In the genomic region with DNA sequence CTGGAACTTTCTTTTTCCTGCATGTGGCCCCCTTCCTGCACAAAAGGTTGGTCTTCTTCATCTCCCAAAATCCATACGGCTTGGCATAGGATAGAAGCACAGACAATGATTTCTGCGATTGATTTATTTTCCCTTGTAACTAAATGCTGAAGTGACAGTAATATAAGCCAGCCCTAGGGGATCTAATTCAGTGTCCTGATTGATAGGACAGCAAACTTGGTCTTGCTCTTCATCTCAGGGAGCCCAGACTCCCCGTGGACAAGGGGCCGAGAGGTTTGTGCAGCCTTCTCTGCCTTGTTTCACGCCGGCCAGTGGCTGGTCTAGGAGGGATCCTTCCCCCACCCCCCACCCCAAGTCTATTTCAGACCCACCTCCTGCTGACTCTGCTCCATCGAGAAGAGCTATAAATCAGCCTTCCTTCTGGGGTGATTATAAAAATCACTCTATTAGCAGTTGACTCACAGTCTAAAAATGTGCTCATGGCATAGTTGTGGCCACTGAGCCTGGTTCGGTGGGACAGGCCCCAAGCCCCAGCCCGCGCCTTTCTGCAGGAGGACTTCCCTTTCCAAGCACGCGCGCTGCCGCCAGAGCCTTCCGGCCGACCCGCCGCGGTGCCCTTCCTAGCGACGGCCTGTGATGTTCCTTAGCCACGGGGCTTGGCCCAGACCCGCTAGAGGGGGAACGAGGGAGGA, we compare ENCODE assay signal across 2 cellular contexts.
TF ChIP-seq lines count a peak whose summit lies in the region.

No MANE protein-coding gene starts in this region.

TF ChIP-seq in HEK293, 187 proteins besides CTCF, POLR2A, EP300 and RAD21 (continued from another document and continues in another):
- TF ChIP-seq ZNF664 (tag by site-specific recombination; IDR thresholded peaks at IDR 0.05) (no peak), ZNF701 (tag by site-specific recombination; IDR thresholded peaks at IDR 0.05) (no peak), REPIN1 (tag by site-specific recombination; IDR thresholded peaks at IDR 0.05; ENCODE audit: low read depth) (no peak), ZBTB17 (tag by site-specific recombination; IDR thresholded peaks at IDR 0.05) (peak; percentile 92), ZNF175 (tag by site-specific recombination; IDR thresholded peaks at IDR 0.05) (no peak), EGR2 (tag by site-specific recombination; IDR thresholded peaks at IDR 0.05; ENCODE audit: low read depth) (no peak), ZNF624 (tag by site-specific recombination; IDR thresholded peaks at IDR 0.05) (no peak), HOXD13 (CRISPR knock-in tag; IDR thresholded peaks at IDR 0.05; ENCODE audit: borderline replicate concordance) (no peak), ZSCAN4 (tag by site-specific recombination; IDR thresholded peaks at IDR 0.05) (no peak), MEIS1 (CRISPR knock-in tag; IDR thresholded peaks at IDR 0.05; ENCODE audit: borderline replicate concordance) (peak; percentile 78; the same call in 1 of the 2 replicates), ZBTB1 (tag by site-specific recombination; IDR thresholded peaks at IDR 0.05) (no peak), ZNF341 (tag by site-specific recombination; IDR thresholded peaks at IDR 0.05; ENCODE audit: low read depth) (peak; percentile 56), ZBTB8A (tag by site-specific recombination; IDR thresholded peaks at IDR 0.05) (peak; percentile 52), TRIM28 (IDR thresholded peaks at IDR 0.05; ENCODE audit: borderline replicate concordance, low read length) (no peak), GLIS1 (tag by site-specific recombination; IDR thresholded peaks at IDR 0.05) (peak; percentile 70), SP7 (tag by site-specific recombination; IDR thresholded peaks at IDR 0.05) (peak; percentile 76), ZNF580 (tag by site-specific recombination; IDR thresholded peaks at IDR 0.05) (no peak), GLI4 (tag by site-specific recombination; IDR thresholded peaks at IDR 0.05) (no peak), ZNF202 (tag by site-specific recombination; IDR thresholded peaks at IDR 0.05; ENCODE audit: borderline replicate concordance) (no peak), ZIC2 (tag by site-specific recombination; IDR thresholded peaks at IDR 0.05) (peak; percentile 80), ZNF433 (tag by site-specific recombination; IDR thresholded peaks at IDR 0.05; ENCODE audit: low read depth) (no peak), ZNF660 (tag by site-specific recombination; IDR thresholded peaks at IDR 0.05) (peak; percentile 83), ZNF776 (tag by site-specific recombination; IDR thresholded peaks at IDR 0.05; ENCODE audit: borderline replicate concordance) (no peak)
- TF ChIP-seq, protein P1, sequence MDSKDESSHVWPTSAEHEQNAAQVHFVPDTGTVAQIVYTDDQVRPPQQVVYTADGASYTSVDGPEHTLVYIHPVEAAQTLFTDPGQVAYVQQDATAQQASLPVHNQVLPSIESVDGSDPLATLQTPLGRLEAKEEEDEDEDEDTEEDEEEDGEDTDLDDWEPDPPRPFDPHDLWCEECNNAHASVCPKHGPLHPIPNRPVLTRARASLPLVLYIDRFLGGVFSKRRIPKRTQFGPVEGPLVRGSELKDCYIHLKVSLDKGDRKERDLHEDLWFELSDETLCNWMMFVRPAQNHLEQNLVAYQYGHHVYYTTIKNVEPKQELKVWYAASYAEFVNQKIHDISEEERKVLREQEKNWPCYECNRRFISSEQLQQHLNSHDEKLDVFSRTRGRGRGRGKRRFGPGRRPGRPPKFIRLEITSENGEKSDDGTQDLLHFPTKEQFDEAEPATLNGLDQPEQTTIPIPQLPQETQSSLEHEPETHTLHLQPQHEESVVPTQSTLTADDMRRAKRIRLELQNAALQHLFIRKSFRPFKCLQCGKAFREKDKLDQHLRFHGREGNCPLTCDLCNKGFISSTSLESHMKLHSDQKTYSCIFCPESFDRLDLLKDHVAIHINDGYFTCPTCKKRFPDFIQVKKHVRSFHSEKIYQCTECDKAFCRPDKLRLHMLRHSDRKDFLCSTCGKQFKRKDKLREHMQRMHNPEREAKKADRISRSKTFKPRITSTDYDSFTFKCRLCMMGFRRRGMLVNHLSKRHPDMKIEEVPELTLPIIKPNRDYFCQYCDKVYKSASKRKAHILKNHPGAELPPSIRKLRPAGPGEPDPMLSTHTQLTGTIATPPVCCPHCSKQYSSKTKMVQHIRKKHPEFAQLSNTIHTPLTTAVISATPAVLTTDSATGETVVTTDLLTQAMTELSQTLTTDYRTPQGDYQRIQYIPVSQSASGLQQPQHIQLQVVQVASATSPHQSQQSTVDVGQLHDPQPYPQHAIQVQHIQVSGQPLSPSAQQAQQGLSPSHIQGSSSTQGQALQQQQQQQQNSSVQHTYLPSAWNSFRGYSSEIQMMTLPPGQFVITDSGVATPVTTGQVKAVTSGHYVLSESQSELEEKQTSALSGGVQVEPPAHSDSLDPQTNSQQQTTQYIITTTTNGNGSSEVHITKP (tag by site-specific recombination; IDR thresholded peaks at IDR 0.05), result no peak
- TF ChIP-seq, protein P2, sequence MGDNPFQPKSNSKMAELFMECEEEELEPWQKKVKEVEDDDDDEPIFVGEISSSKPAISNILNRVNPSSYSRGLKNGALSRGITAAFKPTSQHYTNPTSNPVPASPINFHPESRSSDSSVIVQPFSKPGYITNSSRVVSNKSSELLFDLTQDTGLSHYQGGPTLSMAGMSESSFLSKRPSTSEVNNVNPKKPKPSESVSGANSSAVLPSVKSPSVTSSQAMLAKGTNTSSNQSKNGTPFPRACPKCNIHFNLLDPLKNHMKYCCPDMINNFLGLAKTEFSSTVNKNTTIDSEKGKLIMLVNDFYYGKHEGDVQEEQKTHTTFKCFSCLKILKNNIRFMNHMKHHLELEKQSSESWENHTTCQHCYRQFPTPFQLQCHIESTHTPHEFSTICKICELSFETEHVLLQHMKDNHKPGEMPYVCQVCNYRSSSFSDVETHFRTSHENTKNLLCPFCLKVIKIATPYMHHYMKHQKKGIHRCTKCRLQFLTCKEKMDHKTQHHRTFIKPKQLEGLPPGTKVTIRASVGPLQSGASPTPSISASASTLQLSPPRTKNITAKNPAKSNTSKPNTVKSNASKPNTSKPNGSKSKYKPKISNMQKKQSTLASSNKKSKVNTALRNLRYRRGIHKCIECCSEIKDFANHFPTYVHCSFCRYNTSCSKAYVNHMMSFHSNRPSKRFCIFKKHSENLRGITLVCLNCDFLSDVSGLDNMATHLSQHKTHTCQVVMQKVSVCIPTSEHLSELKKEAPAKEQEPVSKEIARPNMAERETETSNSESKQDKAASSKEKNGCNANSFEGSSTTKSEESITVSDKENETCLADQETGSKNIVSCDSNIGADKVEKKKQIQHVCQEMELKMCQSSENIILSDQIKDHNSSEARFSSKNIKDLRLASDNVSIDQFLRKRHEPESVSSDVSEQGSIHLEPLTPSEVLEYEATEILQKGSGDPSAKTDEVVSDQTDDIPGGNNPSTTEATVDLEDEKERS (tag by site-specific recombination; IDR thresholded peaks at IDR 0.05), result no peak

TF ChIP-seq in GM23338, 12 proteins besides CTCF, POLR2A, EP300 and RAD21 (continued from another document):
- TF ChIP-seq ZNF462 (CRISPR knock-in tag; IDR thresholded peaks at IDR 0.05), result no peak
TF ChIP-seq in GM23338: peak in this region for 0.
